ENCODE assay signal across 11 cellular contexts in genomic region chr2:85681354-85681728, GRCh38. TPM values are rescaled to one million over a fixed set of nuclear protein-coding genes. Genes with fewer than 3 reads are reported as not detected.
A peak's percentile ranks its signal among the peaks of the same experiment; 100 is the strongest.
DNase-seq lines count a peak whose midpoint lies in the region; ATAC-seq, FAIRE-seq and TF ChIP-seq lines count a peak whose summit lies in the region.
"Had no signal": no experiment of that assay in that cellular context is flagged by ENCODE, and none has a peak within 500 bp of the region (broad histone marks: within the 10 kb centered on the region; RNA-seq: fewer than 3 reads in every experiment).

No MANE protein-coding gene starts in this region.

- peak overlapping the region; percentile 68 for H3K4me3 Mint-ChIP-seq in activated CD4-positive, alpha-beta T cell treated with anti-CD3 and anti-CD28 coated beads, Interleukin-2, amount 10 ng/mL, durations not matched to agents 7 days and 5 days

- TF ChIP-seq POLR2A in endothelial cell of umbilical vein (IDR thresholded peaks at IDR 0.05; ENCODE audit: low read depth, low read length) (no peak), gastrocnemius medialis (IDR thresholded peaks at IDR 0.05) (peak; percentile 24 to 49)

- H4K20me1 ChIP-seq in endothelial cell of umbilical vein (replicated peaks; ENCODE audit: control insufficient read depth, extremely low read depth, insufficient read depth, low read length): no peaks in the 10 kb centered on the region

- H3K4me1 Mint-ChIP-seq in activated CD4-positive, alpha-beta T cell treated with anti-CD3 and anti-CD28 coated beads, Interleukin-2, amount 10 ng/mL, durations not matched to agents 7 days and 5 days: peaks cover 23% of the 10 kb centered on the region

- peak; percentile 57 to 72 for ATAC-seq in gastrocnemius medialis
- ATAC-seq in pancreas: no peak

- no peak overlapping the region for H3K4me2 ChIP-seq in endothelial cell of umbilical vein (ENCODE audit: insufficient read depth, low read length)

- dilution Hi-C loops in endothelial cell of umbilical vein (cut with MboI; ENCODE audit: extremely low pct_ligation_motif_present, low sequenced_read_pairs): no loop called here

- CTCF ChIA-PET in activated CD4-positive, alpha-beta T cell treated with anti-CD3 and anti-CD28 coated beads, Interleukin-2, amount 10 ng/mL, durations not matched to agents 7 days and 5 days (lab: Charles Lee): interaction anchor here (0.6 to 4.0 kb wide), 7 partner anchors 10 to 44 kb away, joined by 3 to 39 read pairs (median 5); no protein-coding TSS in a partner anchor
- CTCF ChIA-PET in endothelial cell of umbilical vein (lab: Charles Lee): interaction anchor here (0.7 to 4.0 kb wide), 5 partner anchors 24 to 48 kb away, joined by 3 to 103 read pairs (median 5); no protein-coding TSS in a partner anchor

- H3K9ac ChIP-seq in endothelial cell of umbilical vein (replicated peaks; ENCODE audit: extremely low read depth, insufficient read depth, low read length): no peak overlapping the region

- TF ChIP-seq CTCF in endothelial cell of umbilical vein (IDR thresholded peaks at IDR 0.05; ENCODE audit: extremely low read depth in 1 of 2, insufficient read depth in 1 of 2, low read depth in 1 of 2, low read length in 2 of 2) (no peak), gastrocnemius medialis (IDR thresholded peaks at IDR 0.05 in 4 of 5, conservative IDR thresholded peaks at IDR 0.05 in 1 of 5) (no peak), pancreas (IDR thresholded peaks at IDR 0.05) (no peak)

- WGBS in pancreas, 2 donors: 76 to 84% methylated on average over 4 of the region's 4 CpGs

- POLR2A ChIA-PET in activated CD4-positive, alpha-beta T cell treated with anti-CD3 and anti-CD28 coated beads, Interleukin-2, amount 10 ng/mL, durations not matched to agents 7 days and 5 days (lab: Charles Lee): no interaction called here
- POLR2A ChIA-PET in endothelial cell of umbilical vein (lab: Charles Lee): no interaction called here

- no peak overlapping the region for H2AFZ ChIP-seq in endothelial cell of umbilical vein (ENCODE audit: low read depth, low read length)

- H3K27me3 ChIP-seq in MG63 (no peaks in the 10 kb centered on the region), endothelial cell of umbilical vein (ENCODE audit: control insufficient read depth in 2 of 2, insufficient read depth in 2 of 2, low read length in 2 of 2) (no peaks in the 10 kb centered on the region), gastrocnemius medialis (no peaks in the 10 kb centered on the region), pancreas (no peaks in the 10 kb centered on the region)

- intact Hi-C loops in endothelial cell of umbilical vein (cut with micrococcal nuclease) (no loop called here), gastrocnemius medialis (cut with DNase I; ENCODE audit: low total_unique reads) (no loop called here), pancreas (cut with DNase I) (no loop called here)

- no peaks in the 10 kb centered on the region for H3K9me1 ChIP-seq in endothelial cell of umbilical vein (replicated peaks; ENCODE audit: control insufficient read depth, extremely low read depth, insufficient read depth, low read length)

- H3K36me3 ChIP-seq in MG63 (no peaks in the 10 kb centered on the region), endothelial cell of umbilical vein (ENCODE audit: control insufficient read depth in 2 of 2, extremely low read depth in 1 of 2, insufficient read depth in 2 of 2, low read length in 2 of 2) (no peaks in the 10 kb centered on the region), gastrocnemius medialis (no peaks in the 10 kb centered on the region), pancreas (no peaks in the 10 kb centered on the region)
- H3K36me3 ChIP-seq: thoracic aorta had no signal

- H3K4me3 ChIP-seq in MG63: no peak overlapping the region
- H3K4me3 ChIP-seq in endothelial cell of umbilical vein (replicated peaks in 1 of 3; ENCODE audit: insufficient read depth in 1 of 3, low read depth in 1 of 3, low read length in 3 of 3): no peak overlapping the region
- peak overlapping the region in 1 of 4 donors; percentile 8 for H3K4me3 ChIP-seq in gastrocnemius medialis
- H3K4me3 ChIP-seq in pancreas: no peak overlapping the region
- H3K4me3 ChIP-seq: thoracic aorta had no signal

- BruUV-seq in endothelial cell of umbilical vein (replicated peaks; lab: Mats Ljungman, UMichigan): no TSS peak

- H3K9me3 ChIP-seq in MG63 (no peaks in the 10 kb centered on the region), endothelial cell of umbilical vein (replicated peaks; ENCODE audit: control insufficient read depth, insufficient read depth, low read length) (no peaks in the 10 kb centered on the region), gastrocnemius medialis (no peaks in the 10 kb centered on the region), pancreas (no peaks in the 10 kb centered on the region)
- H3K9me3 ChIP-seq: thoracic aorta had no signal

- peaks cover 2% of the 10 kb centered on the region for H3K27me3 Mint-ChIP-seq in activated CD4-positive, alpha-beta T cell treated with anti-CD3 and anti-CD28 coated beads, Interleukin-2, amount 10 ng/mL, durations not matched to agents 7 days and 5 days

- H3K79me2 ChIP-seq in endothelial cell of umbilical vein (ENCODE audit: control insufficient read depth, insufficient read depth, low read length): no peaks in the 10 kb centered on the region

- no peak overlapping the region for H3K27ac ChIP-seq in endothelial cell of umbilical vein (ENCODE audit: insufficient read depth, low read depth, low read length)
- peak overlapping the region; percentile 87 to 93 (median 90) for H3K27ac ChIP-seq in gastrocnemius medialis
- H3K27ac ChIP-seq in pancreas: no peak overlapping the region
- H3K27ac ChIP-seq: thoracic aorta had no signal

- in situ Hi-C loops in gastrocnemius medialis (cut with MboI; ENCODE audit: low sequenced_read_pairs in 4 of 4): no loop called here

- H3K4me1 ChIP-seq in endothelial cell of umbilical vein (ENCODE audit: control insufficient read depth, extremely low read depth, insufficient read depth, low read length): peaks cover 25% of the 10 kb centered on the region
- peaks cover 33 to 45% of the 10 kb centered on the region in 2 donors for H3K4me1 ChIP-seq in gastrocnemius medialis
- H3K4me1 ChIP-seq in pancreas: peaks cover 0 to 3% (median 0%) of the 10 kb centered on the region in 3 donors

- DNase-seq in activated CD4-positive, alpha-beta T cell treated with anti-CD3 and anti-CD28 coated beads, Interleukin-2, amount 10 ng/mL, durations not matched to agents 7 days and 5 days: no peak
- DNase-seq in activated CD4-positive, alpha-beta T cell treated with anti-CD3 and anti-CD28 coated beads, Interleukin-2, amount 50 U/mL, for 1 hour: no peak
- peak; percentile 32 for DNase-seq in MG63
- no peak for DNase-seq in endothelial cell of umbilical vein (ENCODE audit: low read depth, low spot score)
- DNase-seq in gastrocnemius medialis: peak; percentile 62 to 91
- DNase-seq in stimulated activated CD4-positive, alpha-beta T cell treated with anti-CD3 and anti-CD28 coated beads, Interleukin-4, amount 100 ng/mL, for 1 hour: no peak
- DNase-seq in pancreas: no peak
- DNase-seq in NCI-H1048 (lab: John Stamatoyannopoulos, UW): no peak
- DNase-seq: effector memory CD4-positive, alpha-beta T cell had no signal

- peak overlapping the region; percentile 76 for H3K27ac Mint-ChIP-seq in activated CD4-positive, alpha-beta T cell treated with anti-CD3 and anti-CD28 coated beads, Interleukin-2, amount 10 ng/mL, durations not matched to agents 7 days and 5 days

- FAIRE-seq in endothelial cell of umbilical vein (lab: Jason Lieb, UNC) (no peak), pancreas (lab: Jason Lieb, UNC) (no peak)
- FAIRE-seq: TTC549 had no signal

- no peaks in the 10 kb centered on the region for H3K9me3 Mint-ChIP-seq in activated CD4-positive, alpha-beta T cell treated with anti-CD3 and anti-CD28 coated beads, Interleukin-2, amount 10 ng/mL, durations not matched to agents 7 days and 5 days

- no peaks in the 10 kb centered on the region for H3K36me3 Mint-ChIP-seq in activated CD4-positive, alpha-beta T cell treated with anti-CD3 and anti-CD28 coated beads, Interleukin-2, amount 10 ng/mL, durations not matched to agents 7 days and 5 days (ENCODE audit: low read depth)

TF ChIP-seq in endothelial cell of umbilical vein, 7 proteins besides CTCF, POLR2A, EP300 and RAD21 (continues in another document):
- TF ChIP-seq FOS (IDR thresholded peaks at IDR 0.05; ENCODE audit: borderline replicate concordance, insufficient read depth, low read length): peak; percentile 2

RNA-seq across cellular contexts. Expression of gene GNLY, which starts 12.8 kb away (rescaled TPM):
- total RNA-seq in activated CD4-positive, alpha-beta T cell treated with anti-CD3 and anti-CD28 coated beads, Interleukin-2, amount 10 ng/mL, durations not matched to agents 7 days and 5 days: 10 to 100 TPM; 72.9 to 75.5 TPM
- not detected in 2 replicates for total RNA-seq in MG63 (2014; rRNA removed; shearing (Covaris generic); ENCODE audit: low replicate concordance)
- total RNA-seq in endothelial cell of umbilical vein: not detected in 2 replicates
- not detected in 2 replicates for polyA plus RNA-seq in endothelial cell of umbilical vein
- polyA plus RNA-seq in endothelial cell of umbilical vein (2011; cell fraction: cytosol; rRNA removed): not detected in 2 replicates
- 0.28 TPM in 1 of 2 replicates, not detected in the other for polyA plus RNA-seq in endothelial cell of umbilical vein (2011; cell fraction: nucleus; rRNA removed)
- polyA plus RNA-seq in endothelial cell of umbilical vein (2012): not detected in 2 replicates
- polyA minus RNA-seq in endothelial cell of umbilical vein: not detected in 2 replicates
- not detected for polyA minus RNA-seq in endothelial cell of umbilical vein (2011; cell fraction: cytosol; rRNA and poly(A)+ RNA removed)
- not detected in 2 replicates for polyA minus RNA-seq in endothelial cell of umbilical vein (2011; cell fraction: nucleus; rRNA and poly(A)+ RNA removed)
- 10 to 100 TPM in 2 of 4 donors, 1 to 10 TPM in 2; 3.6 to 36.1 (median 12.0) TPM for total RNA-seq in gastrocnemius medialis
- 1 to 10 TPM in 1 of 6 donors, under 1 TPM in 2, not detected in 3; 0.75 to 1.3 (median 0.76) TPM for total RNA-seq in pancreas
- polyA plus RNA-seq in pancreas: 1 to 10 TPM in 1 of 2 donors, under 1 TPM in 1; 0.28 to 1.3 TPM

RNA-seq across cellular contexts. Expression of gene SFTPB, which starts 13.3 kb away (rescaled TPM):
- not detected for total RNA-seq in activated CD4-positive, alpha-beta T cell treated with anti-CD3 and anti-CD28 coated beads, Interleukin-2, amount 10 ng/mL, durations not matched to agents 7 days and 5 days
- total RNA-seq in MG63 (2014; rRNA removed; shearing (Covaris generic); ENCODE audit: low replicate concordance): 0.16 TPM in 1 of 2 replicates, not detected in the other
- total RNA-seq in endothelial cell of umbilical vein (not detected in 2 replicates), gastrocnemius medialis (not detected), pancreas (10 to 100 TPM in 1 of 6 donors, under 1 TPM in 1, not detected in 4; 0.14 to 21.6 TPM)
- polyA plus RNA-seq in endothelial cell of umbilical vein (not detected in 2 replicates), pancreas (1 to 10 TPM in 1 of 2 donors, under 1 TPM in 1; 0.95 to 3.1 TPM)
- not detected in 2 replicates for polyA plus RNA-seq in endothelial cell of umbilical vein (2011; cell fraction: cytosol; rRNA removed)
- polyA plus RNA-seq in endothelial cell of umbilical vein (2011; cell fraction: nucleus; rRNA removed): not detected in 2 replicates
- polyA plus RNA-seq in endothelial cell of umbilical vein (2012): not detected in 2 replicates
- not detected in 2 replicates for polyA minus RNA-seq in endothelial cell of umbilical vein
- not detected for polyA minus RNA-seq in endothelial cell of umbilical vein (2011; cell fraction: cytosol; rRNA and poly(A)+ RNA removed)
- polyA minus RNA-seq in endothelial cell of umbilical vein (2011; cell fraction: nucleus; rRNA and poly(A)+ RNA removed): not detected in 2 replicates
- total RNA-seq: thoracic aorta had no signal

Comparison
In these comparisons a context has a peak if more than half of its experiments do, and no peak if none do; other contexts are left out.
1. DNase-seq: peak in MG63 (single experiment) and gastrocnemius medialis (2 of 2); none in activated CD4-positive, alpha-beta T cell treated with anti-CD3 and anti-CD28 coated beads, Interleukin-2, amount 10 ng/mL, durations not matched to agents 7 days and 5 days (single experiment), activated CD4-positive, alpha-beta T cell treated with anti-CD3 and anti-CD28 coated beads, Interleukin-2, amount 50 U/mL, for 1 hour (single experiment), endothelial cell of umbilical vein (single experiment), stimulated activated CD4-positive, alpha-beta T cell treated with anti-CD3 and anti-CD28 coated beads, Interleukin-4, amount 100 ng/mL, for 1 hour (single experiment), pancreas (0 of 6) and NCI-H1048 (single experiment).
2. H3K27ac ChIP-seq: peak in gastrocnemius medialis (4 of 4); none in endothelial cell of umbilical vein (single experiment) and pancreas (0 of 4).
3. ATAC-seq: peak in gastrocnemius medialis (2 of 2); none in pancreas (0 of 4).